22 cellular contexts compared by ENCODE assay signal in genomic region chr2:164754157-164755093, GRCh38.
DNase-seq lines count a peak whose midpoint lies in the region; ATAC-seq and TF ChIP-seq lines count a peak whose summit lies in the region.
"Had no signal": no experiment of that assay in that cellular context is flagged by ENCODE, and none has a peak within 500 bp of the region (broad histone marks: within the 10 kb centered on the region; RNA-seq: fewer than 3 reads in every experiment).

No MANE protein-coding gene starts in this region.

- peak overlapping the region; percentile 70 for H3K4me2 ChIP-seq in MM.1S (ENCODE audit: low read depth, low read length)

- H3K27ac ChIP-seq in MM.1S (ENCODE audit: low read length) = peak overlapping the region; percentile 97
- H3K27ac ChIP-seq: C4-2B, VCaP had no signal

- H3K4me3 Mint-ChIP-seq in mesothelial cell of epicardium = no peak overlapping the region
- no peak overlapping the region for H3K4me3 Mint-ChIP-seq in HFFc6
- H3K4me3 Mint-ChIP-seq: activated CD8-positive, alpha-beta T cell treated with anti-CD3 and anti-CD28 coated beads for 36 hours; activated T-cell treated with anti-CD3 and anti-CD28 coated beads, Interleukin-2, amount 50 U/mL, for 72 hours; type B pancreatic cell had no signal

- H3K27ac Mint-ChIP-seq in mesothelial cell of epicardium (peak overlapping the region; percentile 41), HFFc6 (no peak overlapping the region)
- H3K27ac Mint-ChIP-seq: activated CD8-positive, alpha-beta T cell treated with anti-CD3 and anti-CD28 coated beads for 36 hours; activated naive CD4-positive, alpha-beta T cell treated with anti-CD3 and anti-CD28 coated beads, Interleukin-2, amount 50 U/mL, for 72 hours; activated T-cell treated with anti-CD3 and anti-CD28 coated beads, Interleukin-2, amount 50 U/mL, for 72 hours; type B pancreatic cell had no signal

- H3K9me2 ChIP-seq in MM.1S (replicated peaks; ENCODE audit: insufficient read depth, low read length) = no peaks in the 10 kb centered on the region

- no peaks in the 10 kb centered on the region for H3K27me3 ChIP-seq in MM.1S (replicated peaks; ENCODE audit: insufficient read depth, low read length)
- H3K27me3 ChIP-seq: MG63 had no signal

- peaks cover 44% of the 10 kb centered on the region for H3K79me2 ChIP-seq in MM.1S (ENCODE audit: low read length)

- ATAC-seq in GM18502 (IDR thresholded peaks at IDR 0.05; ENCODE audit: poor library complexity, unreplicated experiment) (peak; percentile 70), GM21423 (IDR thresholded peaks at IDR 0.05; ENCODE audit: unreplicated experiment) (peak; percentile 49), HG03108 (IDR thresholded peaks at IDR 0.05; ENCODE audit: unreplicated experiment) (no peak)
- ATAC-seq: activated CD8-positive, alpha-beta T cell treated with anti-CD3 and anti-CD28 coated beads for 36 hours; activated naive CD4-positive, alpha-beta T cell treated with anti-CD3 and anti-CD28 coated beads, Interleukin-2, amount 50 U/mL, for 72 hours had no signal

- H3K4me1 ChIP-seq in MM.1S (ENCODE audit: low read length) = peaks cover 24% of the 10 kb centered on the region

- H3K4me1 Mint-ChIP-seq in mesothelial cell of epicardium (peaks cover 41% of the 10 kb centered on the region), HFFc6 (ENCODE audit: low read depth) (peaks cover 17% of the 10 kb centered on the region)

- H3K4me3 ChIP-seq in MM.1S (ENCODE audit: low read length) = peak overlapping the region; percentile 64
- H3K4me3 ChIP-seq: MG63 had no signal

- no peaks in the 10 kb centered on the region for H3K9me3 ChIP-seq in MM.1S (replicated peaks; ENCODE audit: insufficient read depth, low read length)
- H3K9me3 ChIP-seq: MG63 had no signal

- H4K20me1 ChIP-seq in MM.1S (ENCODE audit: insufficient read depth, low read length) = no peaks in the 10 kb centered on the region

- peak overlapping the region; percentile 50 for H2AFZ ChIP-seq in MM.1S (ENCODE audit: low read length)

- TF ChIP-seq CTCF in MM.1S (IDR thresholded peaks at IDR 0.05; ENCODE audit: low read length) (no peak), mesothelial cell of epicardium (IDR thresholded peaks at IDR 0.05; ENCODE audit: unreplicated experiment) (no peak), HFFc6 (IDR thresholded peaks at IDR 0.05) (no peak)

- no peaks in the 10 kb centered on the region for H3K36me3 ChIP-seq in MM.1S (replicated peaks; ENCODE audit: insufficient read depth, low read length)
- H3K36me3 ChIP-seq: MG63 had no signal

- peaks cover 1% of the 10 kb centered on the region for H3K36me3 Mint-ChIP-seq in mesothelial cell of epicardium
- H3K36me3 Mint-ChIP-seq in HFFc6 (ENCODE audit: low read depth) = no peaks in the 10 kb centered on the region
- H3K36me3 Mint-ChIP-seq: activated naive CD4-positive, alpha-beta T cell treated with anti-CD3 and anti-CD28 coated beads, Interleukin-2, amount 50 U/mL, for 72 hours; type B pancreatic cell had no signal

- DNase-seq in MM.1S (peak; percentile 88), mesothelial cell of epicardium (ENCODE audit: low spot score in 2 of 2, unreplicated experiment in 2 of 2) (no peak), HFFc6 (no peak)
- DNase-seq in stimulated activated CD4-positive, alpha-beta T cell treated with anti-CD3 and anti-CD28 coated beads, Interleukin-2, amount 100 ng/mL, for 48 hours = no peak
- no peak for DNase-seq in stimulated activated CD4-positive, alpha-beta T cell treated with anti-CD3 and anti-CD28 coated beads, Interleukin-4, amount 100 ng/mL, for 4 hours
- DNase-seq: activated CD8-positive, alpha-beta T cell treated with anti-CD3 and anti-CD28 coated beads for 36 hours; activated T-cell treated with anti-CD3 and anti-CD28 coated beads, Interleukin-2, amount 50 U/mL, for 72 hours; IMR-90; kidney glomerular epithelial cell; MG63; midbrain; NCI-H187; SHP77 treated with DMSO at 0.1 percent for 48 hours; stimulated activated naive CD4-positive, alpha-beta T cell; T-helper 1 cell had no signal

- H3K9me3 Mint-ChIP-seq in mesothelial cell of epicardium = no peaks in the 10 kb centered on the region
- no peaks in the 10 kb centered on the region for H3K9me3 Mint-ChIP-seq in HFFc6
- H3K9me3 Mint-ChIP-seq: activated CD8-positive, alpha-beta T cell treated with anti-CD3 and anti-CD28 coated beads for 36 hours; type B pancreatic cell had no signal

- H3K27me3 Mint-ChIP-seq in mesothelial cell of epicardium (ENCODE audit: low read depth) = no peaks in the 10 kb centered on the region
- no peaks in the 10 kb centered on the region for H3K27me3 Mint-ChIP-seq in HFFc6 (ENCODE audit: insufficient read depth)
- H3K27me3 Mint-ChIP-seq: activated CD8-positive, alpha-beta T cell treated with anti-CD3 and anti-CD28 coated beads for 36 hours; type B pancreatic cell had no signal

- H3F3A ChIP-seq in MM.1S (ENCODE audit: insufficient read depth, low read length) = peaks cover 22% of the 10 kb centered on the region

- peak overlapping the region; percentile 75 for H3K9ac ChIP-seq in MM.1S (ENCODE audit: low read length)
